8 cellular contexts compared by ENCODE assay signal in the genomic region with DNA sequence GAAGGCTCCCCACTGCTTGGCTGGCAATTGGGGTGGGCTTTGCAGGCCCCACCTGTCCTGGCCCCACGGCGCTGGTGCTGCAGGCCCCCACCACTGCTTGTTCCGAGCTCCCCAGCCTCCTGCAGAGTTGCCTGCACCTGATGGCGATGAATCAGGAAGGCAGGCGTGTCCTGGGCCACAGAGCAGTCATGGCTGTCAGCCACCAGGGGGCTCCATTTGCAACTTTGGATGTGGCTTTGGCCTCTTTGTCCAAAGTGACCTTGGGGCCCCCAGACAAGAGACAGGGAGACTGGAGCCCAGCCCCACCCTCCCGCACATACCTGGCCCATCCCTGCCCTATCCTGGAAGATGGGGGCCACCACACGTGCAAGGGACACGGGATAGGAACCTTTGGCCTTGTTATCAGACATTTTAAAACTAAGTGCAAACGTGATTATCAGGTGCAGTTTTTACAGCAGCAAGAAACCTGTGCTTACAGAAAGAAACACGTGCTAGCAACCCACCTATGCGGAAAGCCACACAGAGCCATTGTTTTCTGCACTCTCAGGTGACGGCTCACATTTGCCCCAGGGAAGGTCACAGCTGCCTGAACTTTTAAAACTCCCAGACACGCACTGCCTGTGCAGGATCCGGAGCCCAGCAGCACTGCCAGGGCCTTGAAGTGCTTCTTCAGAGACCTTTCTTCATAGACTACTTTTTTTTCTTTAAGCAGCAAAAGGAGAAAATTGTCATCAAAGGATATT.
A peak's percentile ranks its signal among the peaks of the same experiment; 100 is the strongest.
DNase-seq lines count a peak whose midpoint lies in the region; ATAC-seq and TF ChIP-seq lines count a peak whose summit lies in the region.

DNASE1 (plus strand) TSS at position 443 of the 743 bp plus-strand sequence. CDS start 683 bp downstream, outside the sequence.

- in situ Hi-C loops in astrocyte of the cerebellum (cut with HindIII; ENCODE audit: low sequenced_read_pairs): no loop called here

- peak; percentile 65 for DNase-seq in EH (ENCODE audit: low read depth)
- DNase-seq in HuH-7 (ENCODE audit: low spot score): peak; percentile 87
- DNase-seq in T-helper 2 cell: peak in 4 of 5 experiments; percentile 22 to 70 (median 26)
- DNase-seq in astrocyte of the cerebellum (ENCODE audit: low read depth): peak; percentile 16
- DNase-seq in iPS DF 4.7 (ENCODE audit: extremely low read depth, low spot score): peak; percentile 64
- DNase-seq in stimulated activated CD4-positive, alpha-beta T cell treated with anti-CD3 and anti-CD28 coated beads, Interleukin-15, amount 100 ng/mL, for 24 hours: peak; percentile 74

- ATAC-seq in HG02970 (IDR thresholded peaks at IDR 0.05; ENCODE audit: low FRiP score, unreplicated experiment) (no peak), HG02981 (IDR thresholded peaks at IDR 0.05; ENCODE audit: unreplicated experiment) (no peak)

- no peak within 1 kb of the TSS for H3K4me3 ChIP-seq in astrocyte of the cerebellum (ENCODE audit: low read depth, low read length)

- TF ChIP-seq CTCF in astrocyte of the cerebellum (IDR thresholded peaks at IDR 0.05; ENCODE audit: low read depth, low read length, missing control alignments): peak; percentile 61

Comparison
In these comparisons a context has a peak if more than half of its experiments do, and no peak if none do; other contexts are left out.
1. DNase-seq: peak in every context shown above with its lines; median percentile 87 in HuH-7; 74 in stimulated activated CD4-positive, alpha-beta T cell treated with anti-CD3 and anti-CD28 coated beads, Interleukin-15, amount 100 ng/mL, for 24 hours; 65 in EH; 64 in iPS DF 4.7; 26 in T-helper 2 cell; 16 in astrocyte of the cerebellum.